ENCODE assay signal across 8 cellular contexts in the genomic region with DNA sequence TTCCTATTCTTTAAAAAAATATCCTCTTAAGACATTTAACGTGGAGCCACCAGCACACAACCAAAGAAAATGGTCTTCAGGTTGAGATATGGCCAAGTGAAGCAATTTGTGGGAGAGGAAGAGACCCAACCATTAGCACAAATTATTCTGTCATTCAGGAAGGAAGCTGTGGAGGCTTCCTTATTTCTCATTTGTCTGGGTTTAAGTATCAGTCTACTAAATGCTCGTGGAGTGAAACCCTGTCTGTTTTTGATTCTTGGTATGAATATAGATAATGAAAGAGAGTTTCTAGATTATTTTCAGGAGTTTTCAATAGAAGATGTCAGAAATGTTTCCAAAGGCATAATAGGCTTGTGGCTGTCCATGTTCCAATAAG.
DNase-seq lines count a peak whose midpoint lies in the region; ATAC-seq and TF ChIP-seq lines count a peak whose summit lies in the region.
"Had no signal": no experiment of that assay in that cellular context is flagged by ENCODE, and none has a peak within 500 bp of the region (broad histone marks: within the 10 kb centered on the region; RNA-seq: fewer than 3 reads in every experiment).

No MANE protein-coding gene starts in this region.

- ATAC-seq in GM18907 (IDR thresholded peaks at IDR 0.05; ENCODE audit: unreplicated experiment) (peak; percentile 19), HG03159 (IDR thresholded peaks at IDR 0.05; ENCODE audit: unreplicated experiment) (peak; percentile 46), GM18861 (IDR thresholded peaks at IDR 0.05; ENCODE audit: unreplicated experiment) (no peak)

- peak overlapping the region; percentile 9 for H3K27ac ChIP-seq in colonic mucosa
- peak overlapping the region; percentile 9 for H3K27ac ChIP-seq in rectal smooth muscle tissue (ENCODE audit: low read depth, low read length)

- no peaks in the 10 kb centered on the region for H3K27me3 ChIP-seq in colonic mucosa
- no peaks in the 10 kb centered on the region for H3K27me3 ChIP-seq in rectal smooth muscle tissue (ENCODE audit: control insufficient read depth, insufficient read depth, low read length)
- H3K27me3 ChIP-seq: body of pancreas had no signal

- TF ChIP-seq CTCF in colonic mucosa (IDR thresholded peaks at IDR 0.05) = no peak

- no peak for DNase-seq in colonic mucosa
- no peak for DNase-seq in foreskin melanocyte
- DNase-seq in NCI-H1436 treated with DMSO at 0.1 percent for 48 hours (lab: John Stamatoyannopoulos, UW) = no peak

- no peaks in the 10 kb centered on the region for H3K36me3 ChIP-seq in colonic mucosa
- no peaks in the 10 kb centered on the region for H3K36me3 ChIP-seq in rectal smooth muscle tissue (ENCODE audit: control insufficient read depth, insufficient read depth, low read length)

- H3K4me1 ChIP-seq in colonic mucosa (no peaks in the 10 kb centered on the region), rectal smooth muscle tissue (ENCODE audit: control insufficient read depth, insufficient read depth, low read length) (no peaks in the 10 kb centered on the region)
- H3K4me1 ChIP-seq: body of pancreas had no signal

- intact Hi-C loops in colonic mucosa (cut with DNase I) = no loop called here

- H3K9ac ChIP-seq in colonic mucosa (ENCODE audit: low read depth in 2 of 2, low read length in 2 of 2) (no peak overlapping the region), rectal smooth muscle tissue (ENCODE audit: low read length) (no peak overlapping the region)

- no peaks in the 10 kb centered on the region for H3K9me3 ChIP-seq in colonic mucosa
- H3K9me3 ChIP-seq: body of pancreas had no signal

- H3K4me3 ChIP-seq in colonic mucosa (no peak overlapping the region), rectal smooth muscle tissue (ENCODE audit: low read length) (no peak overlapping the region)
- H3K4me3 ChIP-seq: body of pancreas had no signal
